ENCODE assay signal across 10 cellular contexts in the genomic region with DNA sequence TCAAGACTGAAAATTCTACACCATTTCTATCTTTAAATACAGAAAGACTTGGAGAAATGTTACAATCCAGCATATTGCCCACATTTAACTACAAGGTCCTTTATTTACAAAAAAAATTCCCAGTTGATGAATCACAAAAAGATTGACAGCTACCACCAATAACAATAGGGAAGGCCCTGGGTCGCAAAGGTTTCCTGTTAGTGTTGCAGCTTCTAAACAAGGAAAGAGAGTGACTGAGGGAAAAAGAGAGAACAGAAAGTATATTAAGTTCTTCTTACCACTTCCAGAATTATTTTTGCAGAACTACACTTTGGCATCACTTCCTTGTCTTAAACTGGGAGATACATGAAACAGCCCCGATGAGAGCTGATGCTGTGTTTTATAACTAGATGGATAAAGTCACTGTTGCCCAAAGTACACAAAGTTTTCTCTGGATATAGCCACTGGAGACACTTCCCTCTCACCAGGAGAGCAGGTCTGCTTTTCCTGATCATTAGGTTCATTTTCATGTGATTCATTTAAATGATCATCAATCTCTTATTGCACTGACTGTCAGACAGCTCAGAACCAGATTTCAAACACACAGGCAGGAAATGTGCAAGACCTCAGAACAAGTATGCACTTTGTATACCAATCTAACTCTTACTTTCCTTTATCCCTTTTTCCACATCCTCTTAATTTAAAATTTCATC. TPM values are rescaled to one million over a fixed set of nuclear protein-coding genes. Genes with fewer than 3 reads are reported as not detected.
A peak's percentile ranks its signal among the peaks of the same experiment; 100 is the strongest.
DNase-seq lines count a peak whose midpoint lies in the region; ATAC-seq and TF ChIP-seq lines count a peak whose summit lies in the region.
"Had no signal": no experiment of that assay in that cellular context is flagged by ENCODE, and none has a peak within 500 bp of the region (broad histone marks: within the 10 kb centered on the region; RNA-seq: fewer than 3 reads in every experiment).

No MANE protein-coding gene starts in this region.

- no peaks in the 10 kb centered on the region for H3K36me3 ChIP-seq in gastroesophageal sphincter

- DNase-seq in NCI-H2227 treated with DMSO at 0.1 percent for 48 hours (lab: John Stamatoyannopoulos, UW) (peak; percentile 69), NCI-H2227 (lab: John Stamatoyannopoulos, UW; ENCODE audit: unreplicated experiment) (no peak), SIG-M5 (lab: John Stamatoyannopoulos, UW) (peak; percentile 37), substantia nigra (lab: John Stamatoyannopoulos, UW) (peak in 1 of 49 donors; percentile 18), ecto neural progenitor cell (ENCODE audit: low spot score) (no peak), NCI-H146 treated with DMSO at 0.1 percent for 48 hours (lab: John Stamatoyannopoulos, UW; ENCODE audit: unreplicated experiment) (no peak), NCI-H748 treated with DMSO at 0.1 percent for 48 hours (lab: John Stamatoyannopoulos, UW) (no peak)
- DNase-seq: activated CD4-positive, alpha-beta T cell treated with anti-CD3 and anti-CD28 coated beads, Interleukin-2, amount 10 ng/mL, durations not matched to agents 7 days and 5 days had no signal

- no peak for TF ChIP-seq EP300 in gastroesophageal sphincter (IDR thresholded peaks at IDR 0.05)

- no peak for TF ChIP-seq CTCF in gastroesophageal sphincter (IDR thresholded peaks at IDR 0.05)

- H3K9me3 ChIP-seq in gastroesophageal sphincter: no peaks in the 10 kb centered on the region

- H3K27ac ChIP-seq in gastroesophageal sphincter: no peak overlapping the region
- H3K27ac ChIP-seq in substantia nigra (ENCODE audit: low read depth, low read length, poor library complexity, severe bottlenecking): peak overlapping the region; percentile 54
- H3K27ac ChIP-seq: 22Rv1 had no signal

- H3K4me1 ChIP-seq in gastroesophageal sphincter: no peaks in the 10 kb centered on the region

- WGBS in gastroesophageal sphincter (ENCODE audit: low coverage in 1 of 2), 2 donors: 32 to 67% methylated on average over 2 of the region's 2 CpGs

- no peak for TF ChIP-seq POLR2A in gastroesophageal sphincter (IDR thresholded peaks at IDR 0.05)

- no peaks in the 10 kb centered on the region for H3K27me3 ChIP-seq in gastroesophageal sphincter

- no peak overlapping the region for H3K4me3 ChIP-seq in gastroesophageal sphincter

- peak; percentile 31 for ATAC-seq in gastroesophageal sphincter

RNA-seq across cellular contexts. Expression of a gene that starts 57.0 kb away (rescaled TPM):
- 1 to 10 TPM; 4.3 to 9.2 (median 6.3) TPM for total RNA-seq in gastroesophageal sphincter

Comparison
In these comparisons a context has a peak if more than half of its experiments do, and no peak if none do; other contexts are left out.
1. DNase-seq: peak in NCI-H2227 treated with DMSO at 0.1 percent for 48 hours (single experiment) and SIG-M5 (single experiment); none in NCI-H2227 (single experiment), ecto neural progenitor cell (single experiment), NCI-H146 treated with DMSO at 0.1 percent for 48 hours (single experiment) and NCI-H748 treated with DMSO at 0.1 percent for 48 hours (single experiment).